11 cellular contexts compared by ENCODE assay signal in the genomic region with DNA sequence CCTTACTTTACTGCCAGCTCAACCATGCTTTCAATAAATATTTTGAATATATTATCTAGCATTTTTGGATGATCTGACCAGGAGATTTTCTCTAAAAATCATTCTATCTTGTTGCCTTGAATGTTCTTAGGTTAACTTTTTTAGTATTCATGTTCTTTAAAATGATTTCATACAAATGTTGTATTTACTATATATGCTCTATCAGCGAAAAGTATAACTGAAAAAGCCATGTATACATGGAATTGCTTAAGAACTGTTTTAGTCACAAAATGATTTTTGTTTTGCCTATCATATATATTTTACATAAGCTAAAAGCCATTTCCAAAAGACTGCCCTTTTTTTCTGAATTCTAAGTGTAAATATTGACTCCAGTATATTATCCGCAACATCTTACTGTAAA.
"Had no signal": no experiment of that assay in that cellular context is flagged by ENCODE, and none has a peak within 500 bp of the region (broad histone marks: within the 10 kb centered on the region; RNA-seq: fewer than 3 reads in every experiment).

No MANE protein-coding gene starts in this region.

- DNase-seq: GM23248, GOT3, H7, H9, HCEC 1CT, HFFc6 had no signal

- H2AFZ ChIP-seq: GM23248, GM23338 had no signal

- H3K4me3 ChIP-seq: GM23248, GM23338, HAP-1 had no signal

- H3K36me3 ChIP-seq: HAP-1 had no signal

- H3K4me1 ChIP-seq: HAP-1 had no signal

- H3K9me3 ChIP-seq: HAP-1 had no signal

- H3K27ac ChIP-seq: GM23248 had no signal

- ATAC-seq: GM23338, HCT116 had no signal

- H3K4me2 ChIP-seq: GM23338 had no signal

- FAIRE-seq: H1, H54 had no signal

- H3K9ac ChIP-seq: GM23248 had no signal
